8 cellular contexts compared by ENCODE assay signal in the genomic region with DNA sequence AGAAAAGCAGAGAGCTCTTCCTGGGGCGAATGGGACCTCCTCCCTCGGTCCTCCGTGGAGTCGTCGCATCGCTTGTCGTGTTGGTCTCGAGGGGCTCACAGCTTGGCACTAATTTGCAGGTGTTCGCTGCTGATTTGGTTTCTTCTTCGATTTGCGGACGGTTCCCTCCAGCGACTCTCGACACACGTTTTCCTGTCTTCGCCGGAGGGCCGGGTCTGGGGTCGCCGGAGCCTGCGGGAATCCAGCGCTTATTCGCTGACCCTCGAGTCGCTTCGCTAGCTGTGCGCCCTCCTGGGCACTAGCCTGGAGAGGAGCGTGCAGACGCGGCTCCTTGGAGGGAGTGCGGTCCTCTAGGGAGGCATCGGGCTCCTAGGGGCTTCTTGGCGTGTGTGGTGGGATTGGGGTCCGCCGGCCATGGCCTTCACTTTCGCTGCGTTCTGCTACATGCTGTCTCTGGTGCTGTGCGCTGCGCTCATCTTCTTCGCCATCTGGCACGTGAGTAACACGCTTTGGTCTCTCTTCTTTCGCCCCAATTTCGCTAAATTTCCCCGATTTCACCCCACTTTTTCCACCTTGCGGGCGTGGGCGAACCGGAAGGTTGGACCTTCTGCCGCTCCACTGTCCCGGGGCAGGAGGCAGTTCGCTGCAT. TPM values are rescaled to one million over a fixed set of nuclear protein-coding genes. Genes with fewer than 3 reads are reported as not detected.
DNase-seq lines count a peak whose midpoint lies in the region; TF ChIP-seq lines count a peak whose summit lies in the region.

No MANE protein-coding gene starts in this region.

- H3K36me3 Mint-ChIP-seq in activated naive CD4-positive, alpha-beta T cell treated with anti-CD3 and anti-CD28 coated beads, Interleukin-2, amount 50 U/mL, for 24 hours, result no peaks in the 10 kb centered on the region
- peaks cover 5% of the 10 kb centered on the region for H3K36me3 Mint-ChIP-seq in activated T-helper 1 cell treated with anti-CD3 and anti-CD28 coated beads, Interleukin-12 subunit alpha, Interleukin-12 subunit beta, Interleukin-2, Interleukin-4 antibody, amounts not matched to agents 30 ng/mL and 10 ng/mL and 1 ng/mL, durations not matched to agents 14 hours and 24 hours and 36 hours (ENCODE audit: low read depth)

- H3K27ac ChIP-seq in tibial nerve, result no peak overlapping the region

- H3K4me1 Mint-ChIP-seq in activated naive CD4-positive, alpha-beta T cell treated with anti-CD3 and anti-CD28 coated beads, Interleukin-2, amount 50 U/mL, for 24 hours, result peaks cover 26% of the 10 kb centered on the region
- H3K4me1 Mint-ChIP-seq in activated T-helper 1 cell treated with anti-CD3 and anti-CD28 coated beads, Interleukin-12 subunit alpha, Interleukin-12 subunit beta, Interleukin-2, Interleukin-4 antibody, amounts not matched to agents 30 ng/mL and 10 ng/mL and 1 ng/mL, durations not matched to agents 14 hours and 24 hours and 36 hours (ENCODE audit: low read depth), result peaks cover 31% of the 10 kb centered on the region

- no peak for TF ChIP-seq EP300 in tibial nerve (IDR thresholded peaks at IDR 0.05)

- H3K4me3 ChIP-seq in iPS-18c (ENCODE audit: insufficient read depth, low read depth, low read length), result peak overlapping the region; percentile 65
- H3K4me3 ChIP-seq in tibial nerve, result peak overlapping the region; percentile 25 to 58 (median 44)

- H3K27ac Mint-ChIP-seq in activated naive CD4-positive, alpha-beta T cell treated with anti-CD3 and anti-CD28 coated beads, Interleukin-2, amount 50 U/mL, for 24 hours, result no peak overlapping the region
- no peak overlapping the region for H3K27ac Mint-ChIP-seq in activated T-helper 1 cell treated with anti-CD3 and anti-CD28 coated beads, Interleukin-12 subunit alpha, Interleukin-12 subunit beta, Interleukin-2, Interleukin-4 antibody, amounts not matched to agents 30 ng/mL and 10 ng/mL and 1 ng/mL, durations not matched to agents 14 hours and 24 hours and 36 hours

- TF ChIP-seq POLR2A in tibial nerve (IDR thresholded peaks at IDR 0.05), result no peak

- DNase-seq in activated naive CD4-positive, alpha-beta T cell treated with Interleukin-2 at 50 U/mL for 16 hours, result no peak
- no peak for DNase-seq in activated T-helper 1 cell treated with anti-CD3 and anti-CD28 coated beads, Interleukin-12 subunit alpha, Interleukin-12 subunit beta, Interleukin-2, Interleukin-4 antibody, amounts not matched to agents 30 ng/mL and 10 ng/mL and 1 ng/mL, durations not matched to agents 14 hours and 24 hours and 36 hours (ENCODE audit: low spot score)
- DNase-seq in tibial nerve (ENCODE audit: low spot score in 2 of 2), result no peak
- DNase-seq in superior temporal gyrus (ENCODE audit: extremely low spot score), result no peak
- no peak for DNase-seq in SIG-M5 treated with dmso at 0.1 percent for 504 hours (lab: John Stamatoyannopoulos, UW; ENCODE audit: unreplicated experiment)
- DNase-seq in NCI-H1417 (lab: John Stamatoyannopoulos, UW), result no peak

- no peak for TF ChIP-seq CTCF in tibial nerve (IDR thresholded peaks at IDR 0.05)

- intact Hi-C loops in activated T-helper 1 cell treated with anti-CD3 and anti-CD28 coated beads, Interleukin-12 subunit alpha, Interleukin-12 subunit beta, Interleukin-2, Interleukin-4 antibody, amounts not matched to agents 30 ng/mL and 10 ng/mL and 1 ng/mL, durations not matched to agents 14 hours and 24 hours and 36 hours (cut with micrococcal nuclease), result no loop called here

- peaks cover 0 to 28% (median 16%) of the 10 kb centered on the region in 4 donors for H3K4me1 ChIP-seq in tibial nerve

- H3K27me3 Mint-ChIP-seq in activated naive CD4-positive, alpha-beta T cell treated with anti-CD3 and anti-CD28 coated beads, Interleukin-2, amount 50 U/mL, for 24 hours, result peaks cover 45% of the 10 kb centered on the region
- peaks cover 72% of the 10 kb centered on the region for H3K27me3 Mint-ChIP-seq in activated T-helper 1 cell treated with anti-CD3 and anti-CD28 coated beads, Interleukin-12 subunit alpha, Interleukin-12 subunit beta, Interleukin-2, Interleukin-4 antibody, amounts not matched to agents 30 ng/mL and 10 ng/mL and 1 ng/mL, durations not matched to agents 14 hours and 24 hours and 36 hours (ENCODE audit: insufficient read depth)

- H3K9me3 ChIP-seq in iPS-18c (ENCODE audit: control insufficient read depth, insufficient read depth, low read length) (peaks cover 2% of the 10 kb centered on the region), tibial nerve (no peaks in the 10 kb centered on the region)

- peak overlapping the region; percentile 66 for H3K4me3 Mint-ChIP-seq in activated naive CD4-positive, alpha-beta T cell treated with anti-CD3 and anti-CD28 coated beads, Interleukin-2, amount 50 U/mL, for 24 hours
- H3K4me3 Mint-ChIP-seq in activated T-helper 1 cell treated with anti-CD3 and anti-CD28 coated beads, Interleukin-12 subunit alpha, Interleukin-12 subunit beta, Interleukin-2, Interleukin-4 antibody, amounts not matched to agents 30 ng/mL and 10 ng/mL and 1 ng/mL, durations not matched to agents 14 hours and 24 hours and 36 hours, result peak overlapping the region; percentile 76

- peaks cover 6% of the 10 kb centered on the region for H3K9me3 Mint-ChIP-seq in activated naive CD4-positive, alpha-beta T cell treated with anti-CD3 and anti-CD28 coated beads, Interleukin-2, amount 50 U/mL, for 24 hours
- H3K9me3 Mint-ChIP-seq in activated T-helper 1 cell treated with anti-CD3 and anti-CD28 coated beads, Interleukin-12 subunit alpha, Interleukin-12 subunit beta, Interleukin-2, Interleukin-4 antibody, amounts not matched to agents 30 ng/mL and 10 ng/mL and 1 ng/mL, durations not matched to agents 14 hours and 24 hours and 36 hours, result peaks cover 6% of the 10 kb centered on the region

- 4% methylated on average over 35 to 52 of the region's 52 CpGs for WGBS in tibial nerve, 2 donors

- H3K27me3 ChIP-seq in tibial nerve, result peaks cover 0 to 49% of the 10 kb centered on the region in 2 donors

- no peaks in the 10 kb centered on the region for H3K36me3 ChIP-seq in tibial nerve

RNA-seq across cellular contexts. Expression of a gene that starts 0.8 kb away (rescaled TPM):
- 0.96 and 1.4 TPM in 2 replicates for total RNA-seq in activated T-helper 1 cell treated with anti-CD3 and anti-CD28 coated beads, Interleukin-12 subunit alpha, Interleukin-12 subunit beta, Interleukin-2, Interleukin-4 antibody, amounts not matched to agents 30 ng/mL and 10 ng/mL and 1 ng/mL, durations not matched to agents 14 hours and 24 hours and 36 hours
- 1 to 10 TPM; 1.8 to 7.6 (median 4.7) TPM for total RNA-seq in tibial nerve
